27 cellular contexts compared by ENCODE assay signal in the genomic region with DNA sequence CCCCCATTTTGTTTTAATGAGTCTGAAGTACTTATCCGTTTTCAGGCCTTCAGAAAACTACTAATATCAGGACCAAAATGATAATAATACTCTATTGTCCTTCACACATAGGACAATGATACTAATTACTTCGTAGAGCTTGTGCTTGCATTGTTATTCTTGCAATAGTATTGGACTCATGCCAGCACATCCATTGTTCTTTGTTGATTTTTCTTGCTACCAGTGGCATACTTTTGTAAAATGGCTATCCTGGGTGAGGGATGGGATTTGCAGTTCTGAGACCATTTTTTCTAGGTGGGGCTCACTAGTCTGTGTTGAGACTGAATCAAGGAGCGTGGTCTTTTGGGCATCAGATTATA.
DNase-seq lines count a peak whose midpoint lies in the region; ATAC-seq and TF ChIP-seq lines count a peak whose summit lies in the region.
"Had no signal": no experiment of that assay in that cellular context is flagged by ENCODE, and none has a peak within 500 bp of the region (broad histone marks: within the 10 kb centered on the region; RNA-seq: fewer than 3 reads in every experiment).

No MANE protein-coding gene starts in this region.

- no peak for ATAC-seq in left ventricle myocardium superior
- ATAC-seq: GM23338, left colon, WTC11 had no signal

- H3K36me3 ChIP-seq in breast epithelium = no peaks in the 10 kb centered on the region
- H3K36me3 ChIP-seq: heart right ventricle had no signal

- H3K4me1 ChIP-seq in breast epithelium = no peaks in the 10 kb centered on the region

- TF ChIP-seq CTCF in MCF 10A (IDR thresholded peaks at IDR 0.05; ENCODE audit: unreplicated experiment) (no peak), breast epithelium (IDR thresholded peaks at IDR 0.05) (no peak), fibroblast of pulmonary artery (IDR thresholded peaks at IDR 0.05; ENCODE audit: low read length, missing control alignments) (no peak)

- H3K36me3 Mint-ChIP-seq in MCF 10A (ENCODE audit: insufficient read depth, unreplicated experiment) (no peaks in the 10 kb centered on the region), immature natural killer cell (peaks cover 0 to 4% (median 0%) of the 10 kb centered on the region in 3 donors)
- H3K36me3 Mint-ChIP-seq: activated naive CD4-positive, alpha-beta T cell treated with anti-CD3 and anti-CD28 coated beads, Interleukin-2, amount 10 ng/mL, durations not matched to agents 7 days and 5 days; type B pancreatic cell; WTC11 had no signal

- no TSS peak for BruUV-seq in MCF 10A (replicated peaks; lab: Mats Ljungman, UMichigan)

- TF ChIP-seq POLR2A in breast epithelium (IDR thresholded peaks at IDR 0.05) = no peak

- H3K27me3 ChIP-seq in breast epithelium = no peaks in the 10 kb centered on the region
- H3K27me3 ChIP-seq: heart right ventricle had no signal

- no peaks in the 10 kb centered on the region for H3K9me3 ChIP-seq in breast epithelium
- H3K9me3 ChIP-seq: heart right ventricle had no signal

- CTCF ChIA-PET in MCF 10A (lab: Yijun Ruan, JAX) = no interaction called here

- H3K4me1 Mint-ChIP-seq in MCF 10A (ENCODE audit: insufficient read depth, unreplicated experiment) = no peaks in the 10 kb centered on the region
- peaks cover 0 to 4% of the 10 kb centered on the region in 2 donors for H3K4me1 Mint-ChIP-seq in immature natural killer cell
- H3K4me1 Mint-ChIP-seq: activated naive CD4-positive, alpha-beta T cell treated with anti-CD3 and anti-CD28 coated beads, Interleukin-2, amount 10 ng/mL, durations not matched to agents 7 days and 5 days had no signal

- intact Hi-C loops in MCF 10A (cut with micrococcal nuclease) (no loop called here), breast epithelium (cut with DNase I; ENCODE audit: low total_unique reads) (no loop called here), left ventricle myocardium superior (cut with micrococcal nuclease) (no loop called here)

- H3K4me3 Mint-ChIP-seq in MCF 10A (ENCODE audit: unreplicated experiment) (no peak overlapping the region), immature natural killer cell (no peak overlapping the region)
- H3K4me3 Mint-ChIP-seq: activated naive CD4-positive, alpha-beta T cell treated with anti-CD3 and anti-CD28 coated beads, Interleukin-2, amount 10 ng/mL, durations not matched to agents 7 days and 5 days; activated T-helper 1 cell treated with anti-CD3 and anti-CD28 coated beads, Interleukin-12 subunit alpha, Interleukin-12 subunit beta, Interleukin-2, Interleukin-4 antibody, amounts not matched to agents 30 ng/mL and 10 ng/mL and 1 ng/mL, durations not matched to agents 14 hours and 24 hours and 36 hours; GM23338; type B pancreatic cell; WTC11 had no signal

- DNase-seq in MCF 10A (ENCODE audit: unreplicated experiment) = peak; percentile 31
- DNase-seq in breast epithelium (ENCODE audit: low spot score in 2 of 2) = no peak
- DNase-seq in NCI-H2227 (lab: John Stamatoyannopoulos, UW; ENCODE audit: unreplicated experiment) = peak; percentile 16
- peak; percentile 75 for DNase-seq in fibroblast of pulmonary artery (ENCODE audit: low read depth)
- DNase-seq in superior temporal gyrus (ENCODE audit: extremely low spot score) = peak; percentile 94
- no peak for DNase-seq in NCI-H526 treated with DMSO at 0.1 percent for 48 hours (lab: John Stamatoyannopoulos, UW)
- DNase-seq in left ventricle myocardium superior = no peak
- DNase-seq in immature natural killer cell = no peak
- DNase-seq: activated CD4-positive, alpha-beta T cell treated with anti-CD3 and anti-CD28 coated beads, Interleukin-2, amount 50 U/mL, for 1 hour; activated naive CD4-positive, alpha-beta T cell treated with anti-CD3 and anti-CD28 coated beads, Interleukin-2, amount 10 ng/mL, durations not matched to agents 7 days and 5 days; DMS 273 treated with DMSO at 0.1 percent for 48 hours; GDM1; KBM-7; left colon; naive B cell; NCI-H2171 treated with DMSO at 0.1 percent for 48 hours; occipital lobe; PC-9; retina; Right ventricle myocardium superior; stimulated activated CD4-positive, alpha-beta T cell treated with anti-CD3 and anti-CD28 coated beads, Interleukin-2, amount 100 ng/mL, for 24 hours had no signal

- no peaks in the 10 kb centered on the region for H3K9me3 Mint-ChIP-seq in MCF 10A (ENCODE audit: unreplicated experiment)
- no peaks in the 10 kb centered on the region for H3K9me3 Mint-ChIP-seq in immature natural killer cell
- H3K9me3 Mint-ChIP-seq: activated naive CD4-positive, alpha-beta T cell treated with anti-CD3 and anti-CD28 coated beads, Interleukin-2, amount 10 ng/mL, durations not matched to agents 7 days and 5 days; activated T-helper 1 cell treated with anti-CD3 and anti-CD28 coated beads, Interleukin-12 subunit alpha, Interleukin-12 subunit beta, Interleukin-2, Interleukin-4 antibody, amounts not matched to agents 30 ng/mL and 10 ng/mL and 1 ng/mL, durations not matched to agents 14 hours and 24 hours and 36 hours; GM23338; naive B cell; type B pancreatic cell; WTC11 had no signal

- POLR2A ChIA-PET in MCF 10A (lab: Yijun Ruan, JAX) = no interaction called here

- H3K27ac ChIP-seq in breast epithelium = no peak overlapping the region
- H3K27ac ChIP-seq: heart right ventricle, PC-9 had no signal

- H3K27ac Mint-ChIP-seq in MCF 10A (ENCODE audit: low read depth, unreplicated experiment) = no peak overlapping the region
- H3K27ac Mint-ChIP-seq in immature natural killer cell = no peak overlapping the region
- H3K27ac Mint-ChIP-seq: activated naive CD4-positive, alpha-beta T cell treated with anti-CD3 and anti-CD28 coated beads, Interleukin-2, amount 10 ng/mL, durations not matched to agents 7 days and 5 days; activated T-helper 1 cell treated with anti-CD3 and anti-CD28 coated beads, Interleukin-12 subunit alpha, Interleukin-12 subunit beta, Interleukin-2, Interleukin-4 antibody, amounts not matched to agents 30 ng/mL and 10 ng/mL and 1 ng/mL, durations not matched to agents 14 hours and 24 hours and 36 hours; GM23338; naive B cell; type B pancreatic cell; WTC11 had no signal

- H3K27me3 Mint-ChIP-seq in MCF 10A (ENCODE audit: insufficient read depth, unreplicated experiment) (peaks cover 10% of the 10 kb centered on the region), immature natural killer cell (ENCODE audit: low read depth in 3 of 3) (peaks cover 0 to 22% (median 2%) of the 10 kb centered on the region in 3 donors)
- H3K27me3 Mint-ChIP-seq: type B pancreatic cell had no signal

- H3K4me3 ChIP-seq in breast epithelium (no peak overlapping the region), fibroblast of pulmonary artery (replicated peaks; ENCODE audit: low read depth, low read length) (no peak overlapping the region)
- H3K4me3 ChIP-seq: GM23338, heart right ventricle, PC-9, smooth muscle cell had no signal

Comparison
In these comparisons a context has a peak if more than half of its experiments do, and no peak if none do; other contexts are left out.
1. DNase-seq: peak in MCF 10A (single experiment), NCI-H2227 (single experiment), fibroblast of pulmonary artery (single experiment) and superior temporal gyrus (single experiment); none in breast epithelium (0 of 2), NCI-H526 treated with DMSO at 0.1 percent for 48 hours (single experiment), left ventricle myocardium superior (single experiment) and immature natural killer cell (0 of 3).